1 cellular context compared by ENCODE assay signal in the genomic region with DNA sequence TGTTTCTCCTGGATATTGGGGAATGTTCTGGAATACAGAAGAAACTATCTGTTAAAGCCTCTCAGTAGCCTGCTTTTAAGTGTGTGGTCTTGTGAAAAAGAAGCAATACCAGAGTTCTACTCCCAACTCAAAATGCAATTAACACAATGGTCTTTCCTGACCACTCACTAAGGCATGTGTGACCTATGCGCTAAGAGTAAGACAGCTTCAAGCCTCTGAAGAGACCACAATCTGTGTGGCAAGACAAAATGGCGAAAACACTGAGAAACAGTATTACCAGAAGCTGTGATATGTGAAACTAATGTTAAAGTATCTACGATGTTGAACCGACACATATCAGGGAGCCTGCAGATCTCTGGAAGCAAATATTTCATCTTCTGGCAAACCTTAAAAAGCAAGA.
TF ChIP-seq lines count a peak whose summit lies in the region.

No MANE protein-coding gene starts in this region.

TF ChIP-seq in IMR-90, 13 proteins besides CTCF, POLR2A, EP300 and RAD21:
- TF ChIP-seq BHLHE40 (IDR thresholded peaks at IDR 0.05; ENCODE audit: low read depth, low read length) (no peak), MXI1 (IDR thresholded peaks at IDR 0.05; ENCODE audit: borderline replicate concordance, low read depth, low read length) (no peak), RCOR1 (IDR thresholded peaks at IDR 0.05; ENCODE audit: insufficient replicate concordance, low read length) (no peak), MAFK (IDR thresholded peaks at IDR 0.05; ENCODE audit: low read depth, low read length) (no peak), MAZ (IDR thresholded peaks at IDR 0.05; ENCODE audit: borderline replicate concordance, low read depth, low read length) (no peak), CHD1 (IDR thresholded peaks at IDR 0.05; ENCODE audit: low read depth, low read length) (no peak), RFX5 (IDR thresholded peaks at IDR 0.05; ENCODE audit: low read depth, low read length) (no peak), SMC3 (IDR thresholded peaks at IDR 0.05; ENCODE audit: low read depth, low read length) (no peak), FOS (IDR thresholded peaks at IDR 0.05; ENCODE audit: low read depth, low read length) (no peak), NFE2L2 (IDR thresholded peaks at IDR 0.05; ENCODE audit: low read depth, low read length) (no peak), CEBPB (IDR thresholded peaks at IDR 0.05; ENCODE audit: low read depth, low read length) (no peak)
- TF ChIP-seq, protein P1, sequence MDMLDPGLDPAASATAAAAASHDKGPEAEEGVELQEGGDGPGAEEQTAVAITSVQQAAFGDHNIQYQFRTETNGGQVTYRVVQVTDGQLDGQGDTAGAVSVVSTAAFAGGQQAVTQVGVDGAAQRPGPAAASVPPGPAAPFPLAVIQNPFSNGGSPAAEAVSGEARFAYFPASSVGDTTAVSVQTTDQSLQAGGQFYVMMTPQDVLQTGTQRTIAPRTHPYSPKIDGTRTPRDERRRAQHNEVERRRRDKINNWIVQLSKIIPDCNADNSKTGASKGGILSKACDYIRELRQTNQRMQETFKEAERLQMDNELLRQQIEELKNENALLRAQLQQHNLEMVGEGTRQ (IDR thresholded peaks at IDR 0.05; ENCODE audit: low read depth, low read length): no peak
- TF ChIP-seq, protein P2, sequence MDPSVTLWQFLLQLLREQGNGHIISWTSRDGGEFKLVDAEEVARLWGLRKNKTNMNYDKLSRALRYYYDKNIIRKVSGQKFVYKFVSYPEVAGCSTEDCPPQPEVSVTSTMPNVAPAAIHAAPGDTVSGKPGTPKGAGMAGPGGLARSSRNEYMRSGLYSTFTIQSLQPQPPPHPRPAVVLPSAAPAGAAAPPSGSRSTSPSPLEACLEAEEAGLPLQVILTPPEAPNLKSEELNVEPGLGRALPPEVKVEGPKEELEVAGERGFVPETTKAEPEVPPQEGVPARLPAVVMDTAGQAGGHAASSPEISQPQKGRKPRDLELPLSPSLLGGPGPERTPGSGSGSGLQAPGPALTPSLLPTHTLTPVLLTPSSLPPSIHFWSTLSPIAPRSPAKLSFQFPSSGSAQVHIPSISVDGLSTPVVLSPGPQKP (IDR thresholded peaks at IDR 0.05; ENCODE audit: borderline replicate concordance, low read depth, low read length): no peak
